In genomic region chr9:100718717-100719116, GRCh38 we compare ENCODE assay signal across 24 cellular contexts.
"Had no signal": no experiment of that assay in that cellular context is flagged by ENCODE, and none has a peak within 500 bp of the region (broad histone marks: within the 10 kb centered on the region; RNA-seq: fewer than 3 reads in every experiment).

No MANE protein-coding gene starts in this region.

- H3K36me3 ChIP-seq: colonic mucosa, esophagus squamous epithelium, gastrocnemius medialis, heart right ventricle, left lung, lower lobe of right lung had no signal

- H3K4me1 ChIP-seq: colonic mucosa, esophagus squamous epithelium, gastrocnemius medialis, heart right ventricle, left lung, lower lobe of right lung had no signal

- H3K27me3 ChIP-seq: colonic mucosa, esophagus squamous epithelium, gastrocnemius medialis, left lung had no signal

- DNase-seq: colonic mucosa; cortex of kidney; effector CD8-positive, alpha-beta T cell; effector memory CD8-positive, alpha-beta T cell; endodermal cell; erythroblast; esophagus squamous epithelium; foreskin fibroblast; foreskin melanocyte; gastrocnemius medialis; glutamatergic neuron; head of caudate nucleus; heart right ventricle; hippocampal formation; left cardiac atrium; left lung; left ventricle myocardium superior; lower lobe of right lung; mesenchymal stem cell; mucosa of descending colon had no signal

- H3K4me3 ChIP-seq: colonic mucosa, esophagus squamous epithelium, gastrocnemius medialis, heart right ventricle, left lung, lower lobe of right lung, mucosa of descending colon had no signal

- H3K9me3 ChIP-seq: colonic mucosa, esophagus squamous epithelium, gastrocnemius medialis, heart right ventricle, left lung, lower lobe of right lung, mucosa of descending colon had no signal

- FAIRE-seq: endometrium, islet of Langerhans, keratinocyte had no signal

- H3K27ac ChIP-seq: colonic mucosa, epithelial cell of prostate, esophagus squamous epithelium, gastrocnemius medialis, heart right ventricle, left lung, lower lobe of right lung had no signal
